ENCODE assay signal across 15 cellular contexts in genomic region chr4:259240-259639, GRCh38. TPM values are rescaled to one million over a fixed set of nuclear protein-coding genes. Genes with fewer than 3 reads are reported as not detected.
DNase-seq lines count a peak whose midpoint lies in the region; ATAC-seq and TF ChIP-seq lines count a peak whose summit lies in the region.
"Not testable (repeated sequence)": the region's sequence is repeated elsewhere in the genome, so short reads cannot be mapped to it uniquely, and the experiment has no call there.
"Had no signal": no experiment of that assay in that cellular context is flagged by ENCODE, and none has a peak within 500 bp of the region (broad histone marks: within the 10 kb centered on the region; RNA-seq: fewer than 3 reads in every experiment).

No MANE protein-coding gene starts in this region.

- not testable (repeated sequence) for H3K4me1 ChIP-seq in SK-N-SH (ENCODE audit: control insufficient read depth in 1 of 2, insufficient read depth in 2 of 2, low read depth in 1 of 2, low read length in 1 of 2); iPS DF 6.9 (ENCODE audit: control insufficient read depth, insufficient read depth, low read length); upper lobe of right lung

- not testable (repeated sequence) for H3K27ac ChIP-seq in SK-N-SH (ENCODE audit: low read depth in 2 of 2, low read length in 1 of 2); iPS DF 6.9 (ENCODE audit: low read length); upper lobe of right lung

- not testable (repeated sequence) for H3K4me2 ChIP-seq in SK-N-SH

- not testable (repeated sequence) for H4K20me1 ChIP-seq in SK-N-SH (ENCODE audit: insufficient read depth)

- TF ChIP-seq CTCF in GM12874 (IDR thresholded peaks at IDR 0.05; ENCODE audit: insufficient read depth, low read depth, low read length), result 0 out of 2 replicates have a peak, but pooled peaks have one; percentile 21
- peak; percentile 44 for TF ChIP-seq CTCF in LNCaP clone FGC (IDR thresholded peaks at IDR 0.05; ENCODE audit: control insufficient read depth, extremely low read depth, insufficient read depth)
- TF ChIP-seq CTCF in SK-N-SH (IDR thresholded peaks at IDR 0.05), result peak; percentile 25; the same call in 1 of the 2 replicates
- TF ChIP-seq CTCF in astrocyte of the spinal cord (IDR thresholded peaks at IDR 0.05; ENCODE audit: low read depth, low read length), result peak; percentile 7
- TF ChIP-seq CTCF in upper lobe of right lung (IDR thresholded peaks at IDR 0.05), result peak; percentile 6

- H3K4me3 ChIP-seq in LNCaP clone FGC (ENCODE audit: low read depth, low read length); SK-N-SH (ENCODE audit: low read depth in 2 of 2, low read length in 1 of 2); astrocyte of the spinal cord (ENCODE audit: low read depth, low read length); iPS DF 6.9 (ENCODE audit: low read length); upper lobe of right lung: not testable (repeated sequence)

- 97% methylated on average over 11 of the region's 11 CpGs for WGBS in SK-N-SH (ENCODE audit: low lambda C conversion rate)
- no CpG with 5 or more reads among the region's 11 CpGs for WGBS in iPS DF 6.9 (ENCODE audit: insufficient coverage, insufficient read length)

- not testable (repeated sequence) for TF ChIP-seq EP300 in SK-N-SH (IDR thresholded peaks at IDR 0.05; ENCODE audit: borderline replicate concordance in 1 of 2, low read depth in 1 of 2, low read length in 1 of 2)

- H3K9me3 ChIP-seq in SK-N-SH (peaks cover 22% of the 10 kb centered on the region), upper lobe of right lung (peaks cover 62% of the 10 kb centered on the region)
- H3K9me3 ChIP-seq in iPS DF 6.9 (ENCODE audit: control insufficient read depth, insufficient read depth, low read length), result not testable (repeated sequence)

- CTCF ChIA-PET in SK-N-SH (lab: Yijun Ruan, JAX), result not testable (repeated sequence)

- POLR2A ChIA-PET in SK-N-SH (lab: Yijun Ruan, JAX), result not testable (repeated sequence)

- peak; percentile 6 for DNase-seq in COLO668 (lab: John Stamatoyannopoulos, UW; ENCODE audit: unreplicated experiment)
- DNase-seq in LNCaP clone FGC (ENCODE audit: low read depth), result peak; percentile 4
- DNase-seq in NCI-H748 (lab: John Stamatoyannopoulos, UW; ENCODE audit: unreplicated experiment), result peak; percentile 15
- not testable (repeated sequence) for DNase-seq in SK-N-SH; astrocyte of the spinal cord (ENCODE audit: low read depth, low spot score); upper lobe of right lung
- DNase-seq in iPS DF 6.9 (ENCODE audit: low read depth, low spot score), result peak; percentile 50

- H3F3A ChIP-seq in SK-N-SH (replicated peaks; ENCODE audit: insufficient read depth), result not testable (repeated sequence)

- H3K9ac ChIP-seq in SK-N-SH, result not testable (repeated sequence)

- H3K36me3 ChIP-seq in SK-N-SH (replicated peaks in 1 of 2; ENCODE audit: control insufficient read depth in 1 of 2, insufficient read depth in 2 of 2, low read length in 1 of 2); iPS DF 6.9 (ENCODE audit: control insufficient read depth, insufficient read depth, low read length); upper lobe of right lung: not testable (repeated sequence)

- in situ Hi-C loops in astrocyte of the spinal cord (cut with HindIII; ENCODE audit: low sequenced_read_pairs), result not testable (repeated sequence)

- TF ChIP-seq RAD21 in SK-N-SH (IDR thresholded peaks at IDR 0.05; ENCODE audit: low read length), result not testable (repeated sequence)

- H3K9me2 ChIP-seq in SK-N-SH, result not testable (repeated sequence)

- H3K79me2 ChIP-seq in SK-N-SH (ENCODE audit: insufficient read depth), result not testable (repeated sequence)

- H2AFZ ChIP-seq in SK-N-SH (ENCODE audit: low read depth), result not testable (repeated sequence)

- intact Hi-C loops in upper lobe of right lung (cut with DNase I), result not testable (repeated sequence)

- not testable (repeated sequence) for H3K27me3 ChIP-seq in SK-N-SH (ENCODE audit: insufficient read depth); iPS DF 6.9 (ENCODE audit: control insufficient read depth, insufficient read depth, low read length); upper lobe of right lung

- not testable (repeated sequence) for ATAC-seq in upper lobe of right lung

RNA-seq across cellular contexts. Expression of gene ZNF732, which starts 46.0 kb away (rescaled TPM):
- 0.05 TPM in 2 replicates for polyA plus RNA-seq in SK-N-SH (2012; rRNA removed)
- 0.07 and 0.08 TPM in 2 replicates for polyA plus RNA-seq in SK-N-SH (2012; cell fraction: cytosol; rRNA removed)
- polyA plus RNA-seq in SK-N-SH (2012; cell fraction: nucleus; rRNA removed), result 0.13 and 0.15 TPM in 2 replicates
- total RNA-seq in upper lobe of right lung, result 0.23 TPM
- total RNA-seq: activated naive CD8-positive, alpha-beta T cell treated with anti-CD3 and anti-CD28 coated beads, Interleukin-2, amount 10 ng/mL, durations not matched to agents 7 days and 5 days; activated T-helper 2 cell treated with anti-CD3 and anti-CD28 coated beads, Interferon-gamma antibody, Interleukin-2, Interleukin-4, amounts not matched to agents 10 μg/mL and 5 μg/mL and 100 μg/mL, durations not matched to agents 14 hours and 24 hours and 36 hours; body of pancreas; CD4-positive, CD25-positive, alpha-beta regulatory T cell; M059J; natural killer cell treated with Interleukin-12 subunit alpha and Interleukin-12 subunit beta and Interleukin-15 and Interleukin-18, amount 100 ng/mL, for 72 hours; PC-3 had no signal
- polyA plus RNA-seq: CD4-positive, CD25-positive, alpha-beta regulatory T cell had no signal
